ENCODE assay signal across 9 cellular contexts in the genomic region with DNA sequence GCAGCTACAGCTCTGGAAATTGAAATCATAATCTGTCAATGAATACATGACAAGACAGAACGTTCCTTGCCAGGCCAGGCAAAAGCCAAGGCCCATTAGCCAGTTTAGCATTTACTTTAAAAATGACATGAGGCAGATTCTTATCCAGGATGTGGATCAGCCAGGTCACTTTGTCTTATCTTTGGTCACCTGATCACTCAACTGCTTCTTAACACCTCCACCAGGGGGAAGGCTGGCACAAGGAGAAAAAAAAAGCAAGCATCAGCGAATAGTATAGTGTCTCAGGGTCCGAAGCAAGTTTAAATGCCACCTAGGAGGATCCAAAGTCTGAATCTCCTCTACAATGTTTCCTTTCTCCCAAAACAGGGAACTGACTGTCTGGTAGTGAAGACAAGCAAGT. TPM values are rescaled to one million over a fixed set of nuclear protein-coding genes. Genes with fewer than 3 reads are reported as not detected.
DNase-seq lines count a peak whose midpoint lies in the region; ATAC-seq, FAIRE-seq and TF ChIP-seq lines count a peak whose summit lies in the region.
"Had no signal": no experiment of that assay in that cellular context is flagged by ENCODE, and none has a peak within 500 bp of the region (broad histone marks: within the 10 kb centered on the region; RNA-seq: fewer than 3 reads in every experiment).

No MANE protein-coding gene starts in this region.

- H3K27ac ChIP-seq in OCI-LY3 (ENCODE audit: low read length) (no peak overlapping the region), H1 (ENCODE audit: low read depth, low read length) (no peak overlapping the region), tibial nerve (no peak overlapping the region)

- no peak overlapping the region for H3K27ac Mint-ChIP-seq in HFFc6

- no peak overlapping the region for H3K56ac ChIP-seq in H1 (replicated peaks; ENCODE audit: insufficient read length, low read depth, low read length)

- no peaks in the 10 kb centered on the region for H3K23me2 ChIP-seq in H1 (ENCODE audit: low read depth, low read length)

- no peak for TF ChIP-seq EP300 in H1 (IDR thresholded peaks at IDR 0.05; ENCODE audit: borderline replicate concordance in 1 of 2, low read depth in 2 of 2, low read length in 2 of 2)
- no peak for TF ChIP-seq EP300 in tibial nerve (IDR thresholded peaks at IDR 0.05)

- no peak overlapping the region for H4K91ac ChIP-seq in H1 (replicated peaks; ENCODE audit: insufficient read length, low read length)

- POLR2A ChIA-PET in GM10248 (lab: Yijun Ruan, JAX), result no interaction called here
- POLR2A ChIA-PET in H1 (lab: Charles Lee; ENCODE audit: partially characterized antibody), result no interaction called here

- FAIRE-seq in H1 (lab: Jason Lieb, UNC), result peak; percentile 94

- no peak overlapping the region for H2BK15ac ChIP-seq in H1 (ENCODE audit: low read length)

- H3K79me2 ChIP-seq in OCI-LY3 (ENCODE audit: low read length) (no peaks in the 10 kb centered on the region), H1 (ENCODE audit: control insufficient read depth in 1 of 2, insufficient read depth in 2 of 2, low read length in 2 of 2) (no peaks in the 10 kb centered on the region)

- peak; percentile 61 to 73 for TF ChIP-seq RAD21 in H1 (IDR thresholded peaks at IDR 0.05 in 1 of 2, conservative IDR thresholded peaks at IDR 0.05 in 1 of 2; ENCODE audit: low read depth in 2 of 2, low read length in 2 of 2)

- no peaks in the 10 kb centered on the region for H3K9me3 ChIP-seq in OCI-LY3 (ENCODE audit: insufficient read depth, low read length)
- no peaks in the 10 kb centered on the region for H3K9me3 ChIP-seq in H1 (ENCODE audit: insufficient read depth in 2 of 2, low read depth in 1 of 2, low read length in 1 of 2)
- H3K9me3 ChIP-seq in tibial nerve, result no peaks in the 10 kb centered on the region

- DNase-seq in GM10248 (ENCODE audit: extremely low spot score), result peak; percentile 9
- no peak for DNase-seq in HFFc6
- no peak for DNase-seq in H1 (ENCODE audit: low read depth in 1 of 2, low spot score in 2 of 2)
- DNase-seq in tibial nerve (ENCODE audit: low spot score in 2 of 2), result no peak
- no peak for DNase-seq in hypothalamus (lab: John Stamatoyannopoulos, UW)

- H4K20me1 ChIP-seq in OCI-LY3 (ENCODE audit: insufficient read depth, low read length) (no peaks in the 10 kb centered on the region), H1 (replicated peaks in 1 of 2; ENCODE audit: control insufficient read depth in 1 of 2, insufficient read depth in 2 of 2, low read length in 2 of 2) (no peaks in the 10 kb centered on the region)

- no peaks in the 10 kb centered on the region; the same call in 1 of the 2 replicates for H3K27me3 Mint-ChIP-seq in HFFc6 (ENCODE audit: insufficient read depth)

- 49% methylated on average over 3 of the region's 3 CpGs; no CpG with 5 or more reads in 1 of the 2 experiments for WGBS in H1 (ENCODE audit: extremely low coverage in 1 of 2, insufficient coverage in 1 of 2, insufficient read length in 1 of 2, insufficient replicate concordance in 2 of 2, low coverage in 1 of 2, low lambda C conversion rate in 2 of 2, missing lambda C conversion rate in 1 of 2), 2 experiments
- 23 to 32% methylated on average over 3 of the region's 3 CpGs for WGBS in tibial nerve, 2 donors

- no peak overlapping the region for H3K4me3 Mint-ChIP-seq in HFFc6

- H3K9ac ChIP-seq in OCI-LY3 (ENCODE audit: low read length) (no peak overlapping the region), H1 (replicated peaks in 1 of 4; ENCODE audit: extremely low read depth in 1 of 4, low read depth in 3 of 4, low read length in 3 of 4) (no peak overlapping the region)

- H2BK120ac ChIP-seq in H1 (replicated peaks; ENCODE audit: low read depth, low read length), result no peak overlapping the region

- H3K4me3 ChIP-seq in OCI-LY3 (ENCODE audit: low read length) (no peak overlapping the region), H1 (ENCODE audit: extremely low read depth in 1 of 4, insufficient read depth in 2 of 4, low read depth in 3 of 4, low read length in 4 of 4) (no peak overlapping the region), tibial nerve (no peak overlapping the region)

- no peak overlapping the region for H2AK5ac ChIP-seq in H1 (ENCODE audit: low read depth, low read length)

- TF ChIP-seq CTCF in GM10248 (IDR thresholded peaks at IDR 0.05; ENCODE audit: control extremely low read depth, extremely low read depth, low read depth, missing control alignments), result no peak
- TF ChIP-seq CTCF in HFFc6 (IDR thresholded peaks at IDR 0.05), result peak; percentile 55
- TF ChIP-seq CTCF in OCI-LY3 (IDR thresholded peaks at IDR 0.05; ENCODE audit: low read depth, low read length), result peak; percentile 57
- TF ChIP-seq CTCF in H1 (IDR thresholded peaks at IDR 0.05; ENCODE audit: control extremely low read depth in 1 of 3, insufficient read depth in 1 of 3, low read depth in 1 of 3, low read length in 3 of 3), result peak in 2 of 3 experiments; percentile 57 to 62; a peak in 3 of 4 replicates
- peak in 4 of 5 experiments; percentile 6 to 23 (median 12) for TF ChIP-seq CTCF in tibial nerve (IDR thresholded peaks at IDR 0.05)

- H3K9me3 Mint-ChIP-seq in HFFc6, result no peaks in the 10 kb centered on the region

- H3K18ac ChIP-seq in H1 (ENCODE audit: extremely low read depth, low read length), result no peak overlapping the region

- H4K5ac ChIP-seq in H1 (ENCODE audit: insufficient read length, low read depth, low read length), result no peak overlapping the region

- H4K8ac ChIP-seq in H1 (ENCODE audit: extremely low read depth, insufficient read depth, low read length), result no peak overlapping the region

- H3K4me1 ChIP-seq in OCI-LY3 (ENCODE audit: low read length) (no peaks in the 10 kb centered on the region), H1 (replicated peaks in 1 of 4; ENCODE audit: control insufficient read depth in 3 of 4, insufficient read depth in 4 of 4, low read length in 3 of 4) (no peaks in the 10 kb centered on the region; a peak in 2 of 7 replicates), tibial nerve (no peaks in the 10 kb centered on the region)

- no peaks in the 10 kb centered on the region for H3K79me1 ChIP-seq in H1 (ENCODE audit: low read depth, low read length)

- CTCF ChIA-PET in GM10248 (lab: Yijun Ruan, JAX) (interaction anchor here (1.1 to 1.5 kb wide), 2 partner anchors 10 to 96 kb away, joined by 4 to 6 read pairs; no protein-coding TSS in a partner anchor), H1 (lab: Charles Lee; ENCODE audit: partially characterized antibody) (interaction anchor here (0.7 to 6.6 kb wide), 15 partner anchors 9 to 91 kb away, joined by 3 to 42 read pairs (median 3); no protein-coding TSS in a partner anchor)

- H3K27me3 ChIP-seq in OCI-LY3 (ENCODE audit: low read depth, low read length) (peaks cover 15% of the 10 kb centered on the region), H1 (replicated peaks in 1 of 4; ENCODE audit: control insufficient read depth in 3 of 4, extremely low read depth in 1 of 4, insufficient read depth in 3 of 4, low read length in 3 of 4) (no peaks in the 10 kb centered on the region), tibial nerve (no peaks in the 10 kb centered on the region)

- no peaks in the 10 kb centered on the region for H3K36me3 Mint-ChIP-seq in HFFc6 (ENCODE audit: low read depth)

- H3K14ac ChIP-seq in H1 (ENCODE audit: insufficient read length), result no peak overlapping the region

- H2BK20ac ChIP-seq in H1 (ENCODE audit: low read length), result no peak overlapping the region

- TF ChIP-seq POLR2A in H1 (IDR thresholded peaks at IDR 0.05; ENCODE audit: control extremely low read depth in 1 of 2, low read depth in 2 of 2, low read length in 2 of 2), result no peak
- TF ChIP-seq POLR2A in tibial nerve (IDR thresholded peaks at IDR 0.05), result no peak
- TF ChIP-seq POLR2A in GM18505 (IDR thresholded peaks at IDR 0.05; ENCODE audit: borderline replicate concordance, extremely low read depth, insufficient read depth, insufficient read length), result no peak

- no peak overlapping the region for H3K23ac ChIP-seq in H1 (ENCODE audit: insufficient read length)

- no peak overlapping the region for H2BK5ac ChIP-seq in H1 (ENCODE audit: low read depth, low read length)

- H3K4me1 Mint-ChIP-seq in HFFc6 (ENCODE audit: low read depth), result no peaks in the 10 kb centered on the region

- no peak overlapping the region for H2BK12ac ChIP-seq in H1 (ENCODE audit: low read depth, low read length)

- H3K36me3 ChIP-seq in OCI-LY3 (replicated peaks; ENCODE audit: low read depth, low read length) (no peaks in the 10 kb centered on the region), H1 (ENCODE audit: control insufficient read depth in 2 of 4, insufficient read depth in 4 of 4, low read length in 3 of 4) (no peaks in the 10 kb centered on the region), tibial nerve (no peaks in the 10 kb centered on the region)

- H2AFZ ChIP-seq in OCI-LY3 (ENCODE audit: low read depth, low read length) (no peak overlapping the region), H1 (ENCODE audit: low read length) (no peak overlapping the region)

- H3K4me2 ChIP-seq in OCI-LY3 (ENCODE audit: low read length) (peak overlapping the region; percentile 50), H1 (ENCODE audit: insufficient read depth in 1 of 2, low read depth in 2 of 2, low read length in 2 of 2) (no peak overlapping the region)

- no peak overlapping the region for H3K4ac ChIP-seq in H1 (replicated peaks; ENCODE audit: insufficient read length, low read depth, low read length)

- ATAC-seq in GM19397 (IDR thresholded peaks at IDR 0.05; ENCODE audit: unreplicated experiment), result no peak
- no peak for ATAC-seq in GM18505 (IDR thresholded peaks at IDR 0.05; ENCODE audit: unreplicated experiment)

TF ChIP-seq in H1, 55 proteins besides CTCF, POLR2A, EP300 and RAD21:
- TF ChIP-seq KDM5A (IDR thresholded peaks at IDR 0.05; ENCODE audit: low read length), result no peak
- peak; percentile 93 for TF ChIP-seq MAFK (IDR thresholded peaks at IDR 0.05; ENCODE audit: low read depth, low read length)
- TF ChIP-seq CBX8 (IDR thresholded peaks at IDR 0.05; ENCODE audit: borderline replicate concordance, low read depth, low read length), result no peak

RNA-seq across cellular contexts. Expression of gene ATP1B4, which starts 18.8 kb away (rescaled TPM):
- not detected for total RNA-seq in HFFc6 (2021; fragmentation: NEBNext Ultra II Directional; extraction: Animal tissue kit (Norgen Biotek cat#: 25700))
- not detected in 2 replicates for total RNA-seq in H1 (2021; fragmentation: NEBNext Ultra II Directional; extraction: Animal tissue kit (Norgen Biotek cat#: 25700))
- polyA plus RNA-seq in H1 (2011; rRNA removed), result not detected in 2 replicates
- not detected for polyA plus RNA-seq in H1 (2011; cell fraction: cytosol; rRNA removed)
- not detected for polyA plus RNA-seq in H1 (2011; cell fraction: nucleus; rRNA removed)
- polyA plus RNA-seq in H1 (2012, experiment 1 of 2), result not detected in 4 replicates
- polyA plus RNA-seq in H1 (2012, experiment 2 of 2), result not detected
- polyA plus RNA-seq in H1 (2013, experiment 1 of 2), result not detected
- polyA plus RNA-seq in H1 (2013, experiment 2 of 2), result not detected
- polyA minus RNA-seq in H1 (2011; rRNA and poly(A)+ RNA removed), result not detected in 2 replicates
- not detected for polyA minus RNA-seq in H1 (2011; cell fraction: cytosol; rRNA and poly(A)+ RNA removed)
- not detected for polyA minus RNA-seq in H1 (2011; cell fraction: nucleus; rRNA and poly(A)+ RNA removed)
- total RNA-seq in tibial nerve, result not detected
- polyA plus RNA-seq: neural cell had no signal
